ENCODE assay signal across 23 cellular contexts in genomic region chr16:11205065-11205699, GRCh38. TPM values are rescaled to one million over a fixed set of nuclear protein-coding genes. Genes with fewer than 3 reads are reported as not detected.
DNase-seq lines count a peak whose midpoint lies in the region; ATAC-seq, FAIRE-seq and TF ChIP-seq lines count a peak whose summit lies in the region.
"Had no signal": no experiment of that assay in that cellular context is flagged by ENCODE, and none has a peak within 500 bp of the region (broad histone marks: within the 10 kb centered on the region; RNA-seq: fewer than 3 reads in every experiment).

No MANE protein-coding gene starts in this region.

- peaks cover 7 to 30% (median 18%) of the 10 kb centered on the region in 4 experiments for H3K4me1 ChIP-seq in H1 (replicated peaks in 1 of 4; ENCODE audit: control insufficient read depth in 3 of 4, insufficient read depth in 4 of 4, low read length in 3 of 4)
- H3K4me1 ChIP-seq: ascending aorta, prostate gland had no signal

- no peak overlapping the region for H2AFZ ChIP-seq in H1 (ENCODE audit: low read length)

- no peak overlapping the region for H4K8ac ChIP-seq in H1 (ENCODE audit: extremely low read depth, insufficient read depth, low read length)

- H2BK5ac ChIP-seq in H1 (ENCODE audit: low read depth, low read length), result 0 out of 2 replicates have a peak overlapping the region, but pooled peaks have one; percentile 26

- peak overlapping the region; percentile 99 for H3K27ac Mint-ChIP-seq in stimulated activated naive B cell treated with anti-CD40 and anti-IgM and Interleukin-4, amounts not matched to agents 10 μg/mL and 1 μg/mL and 100 μg/mL, for 72 hours

- H3K27me3 ChIP-seq in H1 (replicated peaks in 1 of 4; ENCODE audit: control insufficient read depth in 3 of 4, extremely low read depth in 1 of 4, insufficient read depth in 3 of 4, low read length in 3 of 4), result no peaks in the 10 kb centered on the region; a peak in 1 of 7 replicates
- H3K27me3 ChIP-seq: ascending aorta, left lung had no signal

- TF ChIP-seq CTCF in H1 (IDR thresholded peaks at IDR 0.05; ENCODE audit: control extremely low read depth in 1 of 3, insufficient read depth in 1 of 3, low read depth in 1 of 3, low read length in 3 of 3), result no peak

- H3K4me2 ChIP-seq in H1 (ENCODE audit: insufficient read depth in 1 of 2, low read depth in 2 of 2, low read length in 2 of 2), result no peak overlapping the region

- H3K27ac ChIP-seq in H1 (ENCODE audit: low read depth, low read length), result no peak overlapping the region; the same call in 1 of the 2 replicates
- H3K27ac ChIP-seq: ascending aorta, prostate gland, thoracic aorta had no signal

- H2AK5ac ChIP-seq in H1 (ENCODE audit: low read depth, low read length), result no peak overlapping the region; the same call in 1 of the 2 replicates

- H3K79me1 ChIP-seq in H1 (ENCODE audit: low read depth, low read length), result no peaks in the 10 kb centered on the region

- DNase-seq in left ventricle myocardium superior (no peak), left cardiac atrium (no peak), NCI-H69 (lab: John Stamatoyannopoulos, UW) (peak; percentile 20), H1 (ENCODE audit: low read depth in 1 of 2, low spot score in 2 of 2) (no peak), HK-2 (ENCODE audit: unreplicated experiment) (no peak)
- DNase-seq in stimulated activated naive B cell treated with anti-CD40 and anti-IgM and Interleukin-4, amounts not matched to agents 10 μg/mL and 1 μg/mL and 100 μg/mL, for 72 hours, result no peak
- DNase-seq: activated naive CD4-positive, alpha-beta T cell; CD4-positive, alpha-beta memory T cell; central memory CD4-positive, alpha-beta T cell; Karpas-422; NCI-H1092 treated with DMSO at 0.1 percent for 48 hours; NCI-H1930; NCI-H2227 treated with DMSO at 0.1 percent for 48 hours; NCI-H82; SHP77; SW 1271 had no signal

- H2BK20ac ChIP-seq in H1 (ENCODE audit: low read length), result no peak overlapping the region

- no peaks in the 10 kb centered on the region for H3K23me2 ChIP-seq in H1 (ENCODE audit: low read depth, low read length)

- no peak for TF ChIP-seq POLR2A in H1 (IDR thresholded peaks at IDR 0.05; ENCODE audit: control extremely low read depth in 1 of 2, low read depth in 2 of 2, low read length in 2 of 2)

- no peaks in the 10 kb centered on the region for H3K79me2 ChIP-seq in H1 (ENCODE audit: control insufficient read depth in 1 of 2, insufficient read depth in 2 of 2, low read length in 2 of 2)

- no peak overlapping the region for H3K4me3 Mint-ChIP-seq in stimulated activated naive B cell treated with anti-CD40 and anti-IgM and Interleukin-4, amounts not matched to agents 10 μg/mL and 1 μg/mL and 100 μg/mL, for 72 hours
- H3K4me3 Mint-ChIP-seq: activated CD4-positive, alpha-beta T cell treated with anti-CD3 and anti-CD28 coated beads for 36 hours; CD4-positive, alpha-beta memory T cell had no signal

- POLR2A ChIA-PET in H1 (lab: Charles Lee; ENCODE audit: partially characterized antibody), result interaction anchor here (0.9 to 1.4 kb wide), 3 partner anchors 9 to 45 kb away, joined by 3 read pairs; no protein-coding TSS in a partner anchor

- TF ChIP-seq RAD21 in H1 (IDR thresholded peaks at IDR 0.05 in 1 of 2, conservative IDR thresholded peaks at IDR 0.05 in 1 of 2; ENCODE audit: low read depth in 2 of 2, low read length in 2 of 2), result no peak

- H3K36me3 ChIP-seq in H1 (ENCODE audit: control insufficient read depth in 2 of 4, insufficient read depth in 4 of 4, low read length in 3 of 4), result no peaks in the 10 kb centered on the region
- H3K36me3 ChIP-seq: ascending aorta, left lung, prostate gland, thoracic aorta had no signal

- peaks cover 2 to 6% of the 10 kb centered on the region in 2 donors for H3K9me3 Mint-ChIP-seq in stimulated activated naive B cell treated with anti-CD40 and anti-IgM and Interleukin-4, amounts not matched to agents 10 μg/mL and 1 μg/mL and 100 μg/mL, for 72 hours

- no peak overlapping the region for H3K14ac ChIP-seq in H1 (ENCODE audit: insufficient read length)

- H4K5ac ChIP-seq in H1 (ENCODE audit: insufficient read length, low read depth, low read length), result no peak overlapping the region

- H3K23ac ChIP-seq in H1 (ENCODE audit: insufficient read length), result no peak overlapping the region

- no peak overlapping the region for H4K91ac ChIP-seq in H1 (replicated peaks; ENCODE audit: insufficient read length, low read length)

- H2BK120ac ChIP-seq in H1 (replicated peaks; ENCODE audit: low read depth, low read length), result no peak overlapping the region

- CTCF ChIA-PET in H1 (lab: Charles Lee; ENCODE audit: partially characterized antibody), result interaction anchor here (0.7 to 4.0 kb wide), 9 partner anchors 11 to 241 kb away, joined by 3 to 28 read pairs (median 4); partner anchors contain the start of gene SOCS1

- no peak for FAIRE-seq in H1 (lab: Jason Lieb, UNC)
- FAIRE-seq: GM12891 had no signal

- TF ChIP-seq EP300 in H1 (IDR thresholded peaks at IDR 0.05; ENCODE audit: borderline replicate concordance in 1 of 2, low read depth in 2 of 2, low read length in 2 of 2), result no peak

- peaks cover 3 to 22% of the 10 kb centered on the region in 2 donors for H3K36me3 Mint-ChIP-seq in stimulated activated naive B cell treated with anti-CD40 and anti-IgM and Interleukin-4, amounts not matched to agents 10 μg/mL and 1 μg/mL and 100 μg/mL, for 72 hours
- H3K36me3 Mint-ChIP-seq: CD4-positive, alpha-beta memory T cell had no signal

- H3K4ac ChIP-seq in H1 (replicated peaks; ENCODE audit: insufficient read length, low read depth, low read length), result no peak overlapping the region

- no peaks in the 10 kb centered on the region for H4K20me1 ChIP-seq in H1 (replicated peaks in 1 of 2; ENCODE audit: control insufficient read depth in 1 of 2, insufficient read depth in 2 of 2, low read length in 2 of 2)

- peaks cover 73 to 91% of the 10 kb centered on the region in 2 donors for H3K4me1 Mint-ChIP-seq in stimulated activated naive B cell treated with anti-CD40 and anti-IgM and Interleukin-4, amounts not matched to agents 10 μg/mL and 1 μg/mL and 100 μg/mL, for 72 hours

- H3K56ac ChIP-seq in H1 (replicated peaks; ENCODE audit: insufficient read length, low read depth, low read length), result no peak overlapping the region

- no peak overlapping the region for H3K9ac ChIP-seq in H1 (replicated peaks in 1 of 4; ENCODE audit: extremely low read depth in 1 of 4, low read depth in 3 of 4, low read length in 3 of 4)

- H3K9me3 ChIP-seq in H1 (ENCODE audit: insufficient read depth in 2 of 2, low read depth in 1 of 2, low read length in 1 of 2), result peaks cover 8% of the 10 kb centered on the region in 2 experiments; a peak in 3 of 4 replicates
- H3K9me3 ChIP-seq: ascending aorta, prostate gland, thoracic aorta had no signal

- peak overlapping the region; percentile 72; the same call in 1 of the 2 replicates for H2BK15ac ChIP-seq in H1 (ENCODE audit: low read length)

- H3K4me3 ChIP-seq in H1 (ENCODE audit: extremely low read depth in 1 of 4, insufficient read depth in 2 of 4, low read depth in 3 of 4, low read length in 4 of 4), result no peak overlapping the region
- H3K4me3 ChIP-seq: ascending aorta, left lung, prostate gland, thoracic aorta had no signal

- intact Hi-C loops in left ventricle myocardium superior (cut with micrococcal nuclease) (no loop called here), left cardiac atrium (cut with DNase I) (loop anchor here in 1 of 2 donors (10.0 kb wide), 1 partner anchor 60 kb away; no protein-coding TSS in a partner anchor)

- no peaks in the 10 kb centered on the region for H3K27me3 Mint-ChIP-seq in stimulated activated naive B cell treated with anti-CD40 and anti-IgM and Interleukin-4, amounts not matched to agents 10 μg/mL and 1 μg/mL and 100 μg/mL, for 72 hours
- H3K27me3 Mint-ChIP-seq: activated CD4-positive, alpha-beta T cell treated with anti-CD3 and anti-CD28 coated beads for 36 hours; CD4-positive, alpha-beta memory T cell had no signal

- ATAC-seq in left ventricle myocardium superior (peak; percentile 12), left cardiac atrium (no peak), GM21423 (IDR thresholded peaks at IDR 0.05; ENCODE audit: unreplicated experiment) (no peak)
- ATAC-seq in stimulated activated naive B cell treated with anti-CD40 and anti-IgM and Interleukin-4, amounts not matched to agents 10 μg/mL and 1 μg/mL and 100 μg/mL, for 72 hours (replicated peaks), result no peak

- 90% methylated on average over 19 of the region's 19 CpGs; no CpG with 5 or more reads in 1 of the 2 experiments for WGBS in H1 (ENCODE audit: extremely low coverage in 1 of 2, insufficient coverage in 1 of 2, insufficient read length in 1 of 2, insufficient replicate concordance in 2 of 2, low coverage in 1 of 2, low lambda C conversion rate in 2 of 2, missing lambda C conversion rate in 1 of 2), 2 experiments

- H2BK12ac ChIP-seq in H1 (ENCODE audit: low read depth, low read length), result peak overlapping the region; percentile 81; the same call in 1 of the 2 replicates

- H3K18ac ChIP-seq in H1 (ENCODE audit: extremely low read depth, low read length), result no peak overlapping the region

TF ChIP-seq in H1, 55 proteins besides CTCF, POLR2A, EP300 and RAD21:
- TF ChIP-seq RBBP5 (IDR thresholded peaks at IDR 0.05; ENCODE audit: borderline replicate concordance, low read depth, low read length) (no peak), CBX8 (IDR thresholded peaks at IDR 0.05; ENCODE audit: borderline replicate concordance, low read depth, low read length) (no peak), CHD2 (IDR thresholded peaks at IDR 0.05; ENCODE audit: low read length) (no peak), KDM1A (IDR thresholded peaks at IDR 0.05; ENCODE audit: borderline replicate concordance, low read length) (no peak), TCF12 (IDR thresholded peaks at IDR 0.05; ENCODE audit: low read depth, low read length) (no peak), TEAD4 (IDR thresholded peaks at IDR 0.05; ENCODE audit: low read depth, low read length) (no peak), JUND (IDR thresholded peaks at IDR 0.05; ENCODE audit: low read length) (no peak), GTF2F1 (IDR thresholded peaks at IDR 0.05; ENCODE audit: borderline replicate concordance, low read depth, low read length) (no peak), EGR1 (IDR thresholded peaks at IDR 0.05; ENCODE audit: borderline replicate concordance, low read depth, low read length) (no peak), CHD1 (IDR thresholded peaks at IDR 0.05; ENCODE audit: low read depth, low read length) (no peak), RXRA (IDR thresholded peaks at IDR 0.05; ENCODE audit: insufficient read depth, low read depth, low read length) (no peak)
TF ChIP-seq in H1: peak in this region for 0.

RNA-seq across cellular contexts. Expression of gene SOCS1, which starts 50.8 kb away (rescaled TPM):
- total RNA-seq in left ventricle myocardium superior (3.8 TPM), left cardiac atrium (1 to 10 TPM; 5.8 to 8.8 TPM)
- 48.9 and 49.8 TPM in 2 replicates for total RNA-seq in H1 (2021; fragmentation: NEBNext Ultra II Directional; extraction: Animal tissue kit (Norgen Biotek cat#: 25700))
- polyA plus RNA-seq in H1 (2011; rRNA removed), result 21.0 and 46.5 TPM in 2 replicates
- polyA plus RNA-seq in H1 (2011; cell fraction: cytosol; rRNA removed), result 17.0 TPM
- 36.0 TPM for polyA plus RNA-seq in H1 (2011; cell fraction: nucleus; rRNA removed)
- 9.9 to 28.9 TPM (median 25.5 TPM) in 4 replicates for polyA plus RNA-seq in H1 (2012, experiment 1 of 2)
- polyA plus RNA-seq in H1 (2012, experiment 2 of 2), result 20.5 TPM
- polyA plus RNA-seq in H1 (2013, experiment 1 of 2), result 83.3 TPM
- polyA plus RNA-seq in H1 (2013, experiment 2 of 2), result 90.5 TPM
- 1.7 and 4.1 TPM in 2 replicates for polyA minus RNA-seq in H1 (2011; rRNA and poly(A)+ RNA removed)
- polyA minus RNA-seq in H1 (2011; cell fraction: cytosol; rRNA and poly(A)+ RNA removed), result 22.5 TPM
- 60.0 TPM for polyA minus RNA-seq in H1 (2011; cell fraction: nucleus; rRNA and poly(A)+ RNA removed)
